In genomic region chr19:42244452-42245220, GRCh38 we compare ENCODE assay signal across 8 cellular contexts. TPM values are rescaled to one million over a fixed set of nuclear protein-coding genes. Genes with fewer than 3 reads are reported as not detected.
DNase-seq lines count a peak whose midpoint lies in the region; ATAC-seq and TF ChIP-seq lines count a peak whose summit lies in the region.

No MANE protein-coding gene starts in this region.

- TF ChIP-seq CTCF in ovary (IDR thresholded peaks at IDR 0.05): peak; percentile 69 to 80 (median 73)
- peak; percentile 11 to 74 (median 53) for TF ChIP-seq CTCF in thyroid gland (IDR thresholded peaks at IDR 0.05)

- peak overlapping the region; percentile 93 for H3K4me3 Mint-ChIP-seq in activated naive CD8-positive, alpha-beta T cell treated with anti-CD3 and anti-CD28 coated beads, Interleukin-2, amount 10 ng/mL, durations not matched to agents 7 days and 5 days

- H3K27me3 ChIP-seq in ovary: no peaks in the 10 kb centered on the region
- H3K27me3 ChIP-seq in thyroid gland: no peaks in the 10 kb centered on the region

- H3K27ac ChIP-seq in ovary: peak overlapping the region; percentile 56 to 75
- H3K27ac ChIP-seq in thyroid gland: peak overlapping the region; percentile 85 to 96 (median 89)

- DNase-seq in HEK293T (ENCODE audit: extremely low spot score) (peak; percentile 78), NCI-H1092 treated with DMSO at 0.1 percent for 48 hours (lab: John Stamatoyannopoulos, UW) (peak; percentile 84), SKM-1 treated with dmso at 0.1 percent for 144 hours (lab: John Stamatoyannopoulos, UW; ENCODE audit: unreplicated experiment) (peak; percentile 75), Right ventricle myocardium superior (peak; percentile 95), ovary (peak; percentile 85 to 93 (median 90)), thyroid gland (peak; percentile 92 to 94)
- peak; percentile 90 for DNase-seq in activated naive CD8-positive, alpha-beta T cell treated with anti-CD3 and anti-CD28 coated beads, Interleukin-2, amount 10 ng/mL, durations not matched to agents 7 days and 5 days

- H3K36me3 ChIP-seq in ES-I3 (ENCODE audit: insufficient read depth, low read length) (no peaks in the 10 kb centered on the region), ovary (no peaks in the 10 kb centered on the region), thyroid gland (peaks cover 0 to 8% of the 10 kb centered on the region in 2 donors)

- POLR2A ChIA-PET in HEK293T (lab: Yijun Ruan, JAX): interaction anchor here (0.6 to 8.0 kb wide), 7 partner anchors 11 to 55 kb away, joined by 3 to 140 read pairs (median 3); no protein-coding TSS in a partner anchor
- POLR2A ChIA-PET in activated naive CD8-positive, alpha-beta T cell treated with anti-CD3 and anti-CD28 coated beads, Interleukin-2, amount 10 ng/mL, durations not matched to agents 7 days and 5 days (lab: Charles Lee): interaction anchor here (0.8 to 6.9 kb wide), 9 partner anchors 11 to 44 kb away, joined by 3 to 73 read pairs (median 7); partner anchors contain the start of genes CIC, ERF and ZNF526

- CTCF ChIA-PET in HEK293T (lab: Yijun Ruan, JAX): interaction anchor here (0.6 to 4.6 kb wide), 4 partner anchors 35 to 60 kb away, joined by 3 to 53 read pairs (median 4); no protein-coding TSS in a partner anchor

- ATAC-seq in activated naive CD8-positive, alpha-beta T cell treated with anti-CD3 and anti-CD28 coated beads, Interleukin-2, amount 10 ng/mL, durations not matched to agents 7 days and 5 days (ENCODE audit: low read depth): peak; percentile 34
- peak; percentile 57 for ATAC-seq in Right ventricle myocardium superior (ENCODE audit: poor library complexity)

- H3K9me3 Mint-ChIP-seq in activated naive CD8-positive, alpha-beta T cell treated with anti-CD3 and anti-CD28 coated beads, Interleukin-2, amount 10 ng/mL, durations not matched to agents 7 days and 5 days: no peaks in the 10 kb centered on the region

- TF ChIP-seq EP300 in ovary (IDR thresholded peaks at IDR 0.05): peak; percentile 41

- intact Hi-C loops in Right ventricle myocardium superior (cut with DNase I): no loop called here
- intact Hi-C loops in ovary (cut with DNase I): loop anchor here (2.0 to 10.0 kb wide), 4 partner anchors 36 to 150 kb away; partner anchors contain the start of gene CNFN (in 1 of the 4)
- intact Hi-C loops in thyroid gland (cut with DNase I): loop anchor here (5.0 kb wide), 1 partner anchor 53 kb away; no protein-coding TSS in a partner anchor

- peak overlapping the region; percentile 74 for H3K9ac ChIP-seq in ES-I3 (ENCODE audit: low read depth, low read length)

- peak overlapping the region; percentile 91 for H3K27ac Mint-ChIP-seq in activated naive CD8-positive, alpha-beta T cell treated with anti-CD3 and anti-CD28 coated beads, Interleukin-2, amount 10 ng/mL, durations not matched to agents 7 days and 5 days

- no peaks in the 10 kb centered on the region for H3K9me3 ChIP-seq in ES-I3 (ENCODE audit: control insufficient read depth, insufficient read depth, low read length)
- no peaks in the 10 kb centered on the region for H3K9me3 ChIP-seq in ovary
- H3K9me3 ChIP-seq in thyroid gland: no peaks in the 10 kb centered on the region

- H3K36me3 Mint-ChIP-seq in activated naive CD8-positive, alpha-beta T cell treated with anti-CD3 and anti-CD28 coated beads, Interleukin-2, amount 10 ng/mL, durations not matched to agents 7 days and 5 days: peaks cover 7% of the 10 kb centered on the region

- H3K27me3 Mint-ChIP-seq in activated naive CD8-positive, alpha-beta T cell treated with anti-CD3 and anti-CD28 coated beads, Interleukin-2, amount 10 ng/mL, durations not matched to agents 7 days and 5 days: no peaks in the 10 kb centered on the region

- peak overlapping the region; percentile 49 for H3K4me3 ChIP-seq in ovary
- H3K4me3 ChIP-seq in thyroid gland (replicated peaks in 1 of 3): peak overlapping the region; percentile 8 to 47 (median 41)

- H3K4me1 ChIP-seq in ES-I3 (ENCODE audit: insufficient read depth, low read length) (peaks cover 10% of the 10 kb centered on the region; the same call in 1 of the 2 replicates), ovary (ENCODE audit: insufficient read depth) (peaks cover 15% of the 10 kb centered on the region), thyroid gland (peaks cover 27 to 44% of the 10 kb centered on the region in 2 donors)

- H3K4me1 Mint-ChIP-seq in activated naive CD8-positive, alpha-beta T cell treated with anti-CD3 and anti-CD28 coated beads, Interleukin-2, amount 10 ng/mL, durations not matched to agents 7 days and 5 days: peaks cover 31% of the 10 kb centered on the region

- WGBS in ovary, 3 donors: 1 to 2% (median 1%) methylated on average over 40 of the region's 40 CpGs
- 3% methylated on average over 32 to 40 of the region's 40 CpGs for WGBS in thyroid gland, 2 donors

- TF ChIP-seq POLR2A in ovary (IDR thresholded peaks at IDR 0.05) (peak; percentile 50), thyroid gland (IDR thresholded peaks at IDR 0.05) (peak; percentile 5 to 74)

TF ChIP-seq in HEK293T, 16 proteins besides CTCF, POLR2A, EP300 and RAD21:
- TF ChIP-seq FOXK2 (IDR thresholded peaks at IDR 0.05): no peak
- peak; percentile 98 for TF ChIP-seq ELF4 (IDR thresholded peaks at IDR 0.05)
- TF ChIP-seq L3MBTL2 (conservative IDR thresholded peaks at IDR 0.05): peak; percentile 52

RNA-seq across cellular contexts. Expression of gene GSK3A, which starts 2.2 kb away (rescaled TPM):
- total RNA-seq in activated naive CD8-positive, alpha-beta T cell treated with anti-CD3 and anti-CD28 coated beads, Interleukin-2, amount 10 ng/mL, durations not matched to agents 7 days and 5 days: 10 to 100 TPM; 41.0 to 42.2 TPM
- total RNA-seq in Right ventricle myocardium superior (35.6 TPM), ovary (10 to 100 TPM; 16.0 to 40.9 (median 34.9) TPM), thyroid gland (10 to 100 TPM; 19.1 to 32.6 (median 24.6) TPM)
- 10 to 100 TPM; 31.9 to 38.3 TPM for polyA plus RNA-seq in ovary

RNA-seq across cellular contexts. Expression of gene ERF, which starts 10.3 kb away (rescaled TPM):
- total RNA-seq in activated naive CD8-positive, alpha-beta T cell treated with anti-CD3 and anti-CD28 coated beads, Interleukin-2, amount 10 ng/mL, durations not matched to agents 7 days and 5 days: 10 to 100 TPM; 51.1 to 57.5 TPM
- 42.1 TPM for total RNA-seq in Right ventricle myocardium superior
- total RNA-seq in ovary: 100 to 1,000 TPM in 1 of 7 donors, 10 to 100 TPM in 6; 23.1 to 110 (median 76.6) TPM
- polyA plus RNA-seq in ovary: 10 to 100 TPM; 31.7 to 51.0 TPM
- 10 to 100 TPM; 27.5 to 50.2 (median 39.2) TPM for total RNA-seq in thyroid gland

RNA-seq across cellular contexts. Expression of gene CIC, which starts 24.4 kb away (rescaled TPM):
- total RNA-seq in activated naive CD8-positive, alpha-beta T cell treated with anti-CD3 and anti-CD28 coated beads, Interleukin-2, amount 10 ng/mL, durations not matched to agents 7 days and 5 days: 10 to 100 TPM; 84.4 to 92.2 TPM
- total RNA-seq in Right ventricle myocardium superior (33.6 TPM), ovary (100 to 1,000 TPM in 4 of 7 donors, 10 to 100 TPM in 3; 24.6 to 139 (median 113) TPM), thyroid gland (10 to 100 TPM; 50.6 to 98.3 (median 56.9) TPM)
- 10 to 100 TPM in 1 of 2 donors, 1 to 10 TPM in 1; 6.6 to 71.0 TPM for polyA plus RNA-seq in ovary

RNA-seq across cellular contexts. Expression of gene ZNF526, which starts 24.5 kb away (rescaled TPM):
- total RNA-seq in activated naive CD8-positive, alpha-beta T cell treated with anti-CD3 and anti-CD28 coated beads, Interleukin-2, amount 10 ng/mL, durations not matched to agents 7 days and 5 days: 10 to 100 TPM; 19.6 to 20.6 TPM
- total RNA-seq in Right ventricle myocardium superior (5.4 TPM), ovary (10 to 100 TPM in 5 of 7 donors, 1 to 10 TPM in 2; 2.4 to 17.9 (median 12.9) TPM), thyroid gland (1 to 10 TPM; 4.6 to 7.9 (median 6.8) TPM)
- 1 to 10 TPM; 5.0 to 6.5 TPM for polyA plus RNA-seq in ovary

RNA-seq across cellular contexts. Expression of gene DEDD2, which starts 27.2 kb away (rescaled TPM):
- 10 to 100 TPM; 41.3 to 42.2 TPM for total RNA-seq in activated naive CD8-positive, alpha-beta T cell treated with anti-CD3 and anti-CD28 coated beads, Interleukin-2, amount 10 ng/mL, durations not matched to agents 7 days and 5 days
- 14.8 TPM for total RNA-seq in Right ventricle myocardium superior
- 10 to 100 TPM; 14.9 to 36.8 (median 25.1) TPM for total RNA-seq in ovary
- 10 to 100 TPM in 1 of 2 donors, 1 to 10 TPM in 1; 8.3 to 33.1 TPM for polyA plus RNA-seq in ovary
- 10 to 100 TPM; 46.1 to 55.8 (median 50.2) TPM for total RNA-seq in thyroid gland

Comparison
In these comparisons a context has a peak if more than half of its experiments do, and no peak if none do; other contexts are left out.
1. Peak in every context shown above with its lines: DNase-seq, ATAC-seq, H3K4me3 ChIP-seq and H3K27ac ChIP-seq.